Comparison of ENCODE assay signal across 10 cellular contexts in the genomic region with DNA sequence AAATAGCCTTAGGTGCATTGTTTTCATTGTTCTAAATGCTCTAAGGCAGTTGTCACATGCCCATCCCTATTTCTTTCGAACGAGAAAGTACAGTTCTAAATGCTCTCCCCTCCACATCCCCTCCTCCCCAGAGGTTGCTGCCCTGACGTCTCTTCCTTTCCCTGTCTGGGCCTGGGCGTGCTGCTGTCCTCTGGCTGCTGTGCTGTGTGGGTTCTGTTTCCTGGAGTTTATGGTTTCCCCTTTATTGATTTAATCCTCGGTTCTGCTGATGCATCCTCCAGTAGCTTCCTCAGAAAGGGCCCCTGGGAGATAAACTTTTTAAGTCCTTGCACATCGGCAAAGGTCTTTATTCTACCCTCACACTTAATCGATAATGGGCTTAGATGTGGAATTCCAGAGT. TPM values are rescaled to one million over a fixed set of nuclear protein-coding genes. Genes with fewer than 3 reads are reported as not detected.
A peak's percentile ranks its signal among the peaks of the same experiment; 100 is the strongest.
DNase-seq lines count a peak whose midpoint lies in the region; ATAC-seq, FAIRE-seq and TF ChIP-seq lines count a peak whose summit lies in the region.
"Had no signal": no experiment of that assay in that cellular context is flagged by ENCODE, and none has a peak within 500 bp of the region (broad histone marks: within the 10 kb centered on the region; RNA-seq: fewer than 3 reads in every experiment).

No MANE protein-coding gene starts in this region.

- intact Hi-C loops in transverse colon (cut with DNase I; ENCODE audit: low total_unique reads): no loop called here

- POLR2A ChIA-PET in activated naive CD8-positive, alpha-beta T cell treated with anti-CD3 and anti-CD28 coated beads, Interleukin-2, amount 10 ng/mL, durations not matched to agents 7 days and 5 days (lab: Charles Lee): no interaction called here

- H3K9me3 ChIP-seq in transverse colon: no peaks in the 10 kb centered on the region

- peak; percentile 42 for ATAC-seq in activated CD8-positive, alpha-beta memory T cell treated with anti-CD3 and anti-CD28 coated beads, Interleukin-2, amount 10 ng/mL, durations not matched to agents 7 days and 5 days
- peak; percentile 82 for ATAC-seq in activated naive CD8-positive, alpha-beta T cell treated with anti-CD3 and anti-CD28 coated beads, Interleukin-2, amount 10 ng/mL, durations not matched to agents 7 days and 5 days (ENCODE audit: low read depth)
- no peak for ATAC-seq in GM21825 (IDR thresholded peaks at IDR 0.05; ENCODE audit: unreplicated experiment)

- in situ Hi-C loops in transverse colon (cut with MboI; ENCODE audit: low pct_ligation_motif_present in 1 of 4, low pct_unique_long_range_greater_than_20kb in 1 of 4, low sequenced_read_pairs in 3 of 4): loop anchor here in 1 of 4 donors (25.0 kb wide), 1 partner anchor 963 kb away; no protein-coding TSS in a partner anchor

- no peaks in the 10 kb centered on the region for H3K36me3 ChIP-seq in transverse colon

- H3K9me3 Mint-ChIP-seq in activated CD8-positive, alpha-beta memory T cell treated with anti-CD3 and anti-CD28 coated beads, Interleukin-2, amount 10 ng/mL, durations not matched to agents 7 days and 5 days (ENCODE audit: low read depth): no peaks in the 10 kb centered on the region
- H3K9me3 Mint-ChIP-seq in activated naive CD8-positive, alpha-beta T cell treated with anti-CD3 and anti-CD28 coated beads, Interleukin-2, amount 10 ng/mL, durations not matched to agents 7 days and 5 days: no peaks in the 10 kb centered on the region

- peaks cover 47% of the 10 kb centered on the region for H3K4me1 Mint-ChIP-seq in activated CD8-positive, alpha-beta memory T cell treated with anti-CD3 and anti-CD28 coated beads, Interleukin-2, amount 10 ng/mL, durations not matched to agents 7 days and 5 days
- H3K4me1 Mint-ChIP-seq in activated naive CD8-positive, alpha-beta T cell treated with anti-CD3 and anti-CD28 coated beads, Interleukin-2, amount 10 ng/mL, durations not matched to agents 7 days and 5 days: peaks cover 28% of the 10 kb centered on the region

- H3K4me3 ChIP-seq in transverse colon: no peak overlapping the region

- peaks cover 7 to 35% (median 17%) of the 10 kb centered on the region in 4 donors for H3K4me1 ChIP-seq in transverse colon

- no peak for FAIRE-seq in GM19239 (lab: Jason Lieb, UNC)

- peak overlapping the region; percentile 50 to 71 (median 62) for H3K27ac ChIP-seq in transverse colon
- H3K27ac ChIP-seq: C4-2B had no signal

- H3K27me3 Mint-ChIP-seq in activated CD8-positive, alpha-beta memory T cell treated with anti-CD3 and anti-CD28 coated beads, Interleukin-2, amount 10 ng/mL, durations not matched to agents 7 days and 5 days: no peaks in the 10 kb centered on the region
- H3K27me3 Mint-ChIP-seq in activated naive CD8-positive, alpha-beta T cell treated with anti-CD3 and anti-CD28 coated beads, Interleukin-2, amount 10 ng/mL, durations not matched to agents 7 days and 5 days: no peaks in the 10 kb centered on the region

- TF ChIP-seq EP300 in transverse colon (IDR thresholded peaks at IDR 0.05; ENCODE audit: low read depth): no peak

- no peak for TF ChIP-seq POLR2A in transverse colon (IDR thresholded peaks at IDR 0.05)

- no peak overlapping the region for H3K4me3 Mint-ChIP-seq in activated CD8-positive, alpha-beta memory T cell treated with anti-CD3 and anti-CD28 coated beads, Interleukin-2, amount 10 ng/mL, durations not matched to agents 7 days and 5 days
- peak overlapping the region; percentile 77 for H3K4me3 Mint-ChIP-seq in activated naive CD8-positive, alpha-beta T cell treated with anti-CD3 and anti-CD28 coated beads, Interleukin-2, amount 10 ng/mL, durations not matched to agents 7 days and 5 days

- CTCF ChIA-PET in activated CD8-positive, alpha-beta memory T cell treated with anti-CD3 and anti-CD28 coated beads, Interleukin-2, amount 10 ng/mL, durations not matched to agents 7 days and 5 days (lab: Charles Lee): interaction anchor here (1.2 kb wide), 1 partner anchor 17 kb away, joined by 3 read pairs; no protein-coding TSS in a partner anchor

- no peak for DNase-seq in activated CD8-positive, alpha-beta memory T cell treated with anti-CD3 and anti-CD28 coated beads, Interleukin-2, amount 10 ng/mL, durations not matched to agents 7 days and 5 days
- no peak for DNase-seq in activated CD8-positive, alpha-beta memory T cell treated with anti-CD3 and anti-CD28 coated beads, Interleukin-2, amount 50 U/mL, for 4 hours
- DNase-seq in activated naive CD8-positive, alpha-beta T cell treated with anti-CD3 and anti-CD28 coated beads, Interleukin-2, amount 10 ng/mL, durations not matched to agents 7 days and 5 days: no peak
- peak; percentile 65 for DNase-seq in left kidney (ENCODE audit: low read depth, low spot score)
- DNase-seq in transverse colon: peak; percentile 38
- no peak for DNase-seq in GM19239 (ENCODE audit: insufficient read length, low spot score)
- DNase-seq in DMS 273 treated with DMSO at 0.1 percent for 48 hours (lab: John Stamatoyannopoulos, UW): no peak
- DNase-seq: NCI-H1092 had no signal

- 20 to 23% methylated on average over 4 to 7 of the region's 7 CpGs for WGBS in transverse colon (ENCODE audit: low coverage in 1 of 2), 2 donors

- peak overlapping the region; percentile 7 for H3K27ac Mint-ChIP-seq in activated CD8-positive, alpha-beta memory T cell treated with anti-CD3 and anti-CD28 coated beads, Interleukin-2, amount 10 ng/mL, durations not matched to agents 7 days and 5 days
- peak overlapping the region; percentile 73 for H3K27ac Mint-ChIP-seq in activated naive CD8-positive, alpha-beta T cell treated with anti-CD3 and anti-CD28 coated beads, Interleukin-2, amount 10 ng/mL, durations not matched to agents 7 days and 5 days

- no peak for TF ChIP-seq CTCF in transverse colon (IDR thresholded peaks at IDR 0.05)

- peaks cover 14% of the 10 kb centered on the region for H3K36me3 Mint-ChIP-seq in activated CD8-positive, alpha-beta memory T cell treated with anti-CD3 and anti-CD28 coated beads, Interleukin-2, amount 10 ng/mL, durations not matched to agents 7 days and 5 days
- peaks cover 15% of the 10 kb centered on the region for H3K36me3 Mint-ChIP-seq in activated naive CD8-positive, alpha-beta T cell treated with anti-CD3 and anti-CD28 coated beads, Interleukin-2, amount 10 ng/mL, durations not matched to agents 7 days and 5 days

- no peaks in the 10 kb centered on the region for H3K27me3 ChIP-seq in transverse colon

RNA-seq across cellular contexts. Expression of gene MVB12B, which starts 48.8 kb away (rescaled TPM):
- total RNA-seq in activated CD8-positive, alpha-beta memory T cell treated with anti-CD3 and anti-CD28 coated beads, Interleukin-2, amount 10 ng/mL, durations not matched to agents 7 days and 5 days: 10 to 100 TPM; 39.2 to 57.0 TPM
- 10 to 100 TPM; 33.5 to 34.1 TPM for total RNA-seq in activated naive CD8-positive, alpha-beta T cell treated with anti-CD3 and anti-CD28 coated beads, Interleukin-2, amount 10 ng/mL, durations not matched to agents 7 days and 5 days
- total RNA-seq in transverse colon: 10 to 100 TPM; 15.7 to 27.3 (median 22.7) TPM

Comparison
In these comparisons a context has a peak if more than half of its experiments do, and no peak if none do; other contexts are left out.
1. DNase-seq: peak in left kidney (single experiment) and transverse colon (single experiment); none in activated CD8-positive, alpha-beta memory T cell treated with anti-CD3 and anti-CD28 coated beads, Interleukin-2, amount 10 ng/mL, durations not matched to agents 7 days and 5 days (single experiment), activated CD8-positive, alpha-beta memory T cell treated with anti-CD3 and anti-CD28 coated beads, Interleukin-2, amount 50 U/mL, for 4 hours (single experiment), activated naive CD8-positive, alpha-beta T cell treated with anti-CD3 and anti-CD28 coated beads, Interleukin-2, amount 10 ng/mL, durations not matched to agents 7 days and 5 days (single experiment), GM19239 (single experiment) and DMS 273 treated with DMSO at 0.1 percent for 48 hours (single experiment).